Comparison of ENCODE assay signal across 10 cellular contexts in the genomic region with DNA sequence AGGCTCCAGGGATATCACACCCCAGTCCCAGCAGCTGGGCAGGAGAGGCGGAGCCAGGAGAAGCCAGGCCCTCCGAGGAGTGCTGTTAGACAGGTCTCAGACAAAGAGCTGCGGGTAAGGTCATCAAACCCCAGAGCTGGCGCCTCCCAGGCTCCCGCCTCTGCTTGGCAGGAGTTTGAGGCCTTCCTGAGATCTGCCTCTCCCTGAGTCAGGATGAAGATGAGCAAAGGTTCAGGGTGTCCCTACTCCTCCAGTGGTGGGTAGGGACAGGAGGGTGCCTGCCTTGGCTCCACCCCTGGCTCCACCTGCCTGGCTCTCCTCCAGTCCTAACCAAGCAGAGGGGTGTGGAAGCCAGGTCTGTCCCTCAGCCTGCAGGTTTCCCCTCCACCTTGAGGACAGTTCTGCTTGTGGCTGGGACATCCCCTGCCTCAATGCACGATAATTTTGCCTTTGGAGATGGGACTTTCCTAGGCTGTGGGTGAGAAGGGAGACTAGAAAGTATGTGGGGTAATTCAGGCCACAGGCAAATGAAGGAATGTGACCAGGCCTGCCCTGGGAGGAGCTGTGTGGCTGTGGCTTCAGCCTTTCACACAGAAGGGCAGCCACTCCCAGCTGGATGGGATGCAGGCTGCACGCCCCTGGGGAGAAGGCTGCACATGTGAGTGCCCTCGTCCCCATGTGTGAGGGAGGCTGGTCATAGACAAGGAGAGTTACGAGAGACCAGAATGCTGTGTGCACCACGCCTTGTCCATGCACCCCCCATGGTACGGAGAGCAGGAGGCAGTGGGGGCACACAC. TPM values are rescaled to one million over a fixed set of nuclear protein-coding genes. Genes with fewer than 3 reads are reported as not detected.
DNase-seq lines count a peak whose midpoint lies in the region; ATAC-seq and TF ChIP-seq lines count a peak whose summit lies in the region.
"Had no signal": no experiment of that assay in that cellular context is flagged by ENCODE, and none has a peak within 500 bp of the region (broad histone marks: within the 10 kb centered on the region; RNA-seq: fewer than 3 reads in every experiment).

No MANE protein-coding gene starts in this region.

- ATAC-seq in GM18868 (IDR thresholded peaks at IDR 0.05; ENCODE audit: unreplicated experiment) (peak; percentile 73), HG03280 (IDR thresholded peaks at IDR 0.05; ENCODE audit: unreplicated experiment) (peak; percentile 62), sciatic nerve (peak; percentile 41)

- no peaks in the 10 kb centered on the region for H3K36me3 ChIP-seq in ACC112 (ENCODE audit: insufficient read depth, low read length)
- no peaks in the 10 kb centered on the region for H3K36me3 ChIP-seq in colonic mucosa
- H3K36me3 ChIP-seq in ovary: no peaks in the 10 kb centered on the region

- no peak for TF ChIP-seq POLR2A in ovary (IDR thresholded peaks at IDR 0.05)

- no peak overlapping the region for H2AFZ ChIP-seq in ACC112 (ENCODE audit: low read length, unreplicated experiment)

- TF ChIP-seq CTCF in colonic mucosa (IDR thresholded peaks at IDR 0.05) (no peak), ovary (IDR thresholded peaks at IDR 0.05) (no peak)

- TF ChIP-seq EP300 in ovary (IDR thresholded peaks at IDR 0.05): no peak

- DNase-seq in colonic mucosa (peak; percentile 92), sciatic nerve (ENCODE audit: low spot score) (no peak), Kasumi-1 (lab: John Stamatoyannopoulos, UW) (no peak), NCI-H524 (lab: John Stamatoyannopoulos, UW) (no peak), ovary (no peak)
- DNase-seq: activated T-cell treated with anti-CD3 and anti-CD28 coated beads, Interleukin-2, amount 50 U/mL, for 4 hours had no signal

- H3K9ac ChIP-seq in colonic mucosa (ENCODE audit: low read depth in 2 of 2, low read length in 2 of 2): peak overlapping the region; percentile 31 to 92

- intact Hi-C loops in colonic mucosa (cut with DNase I): no loop called here
- intact Hi-C loops in sciatic nerve (cut with DNase I): no loop called here
- intact Hi-C loops in ovary (cut with DNase I): no loop called here

- 81 to 87% (median 84%) methylated on average over 11 of the region's 11 CpGs for WGBS in ovary, 3 donors

- H3K27ac ChIP-seq in ACC112 (ENCODE audit: low read depth, low read length) (peak overlapping the region; percentile 35; the same call in 1 of the 2 replicates), colonic mucosa (peak overlapping the region; percentile 89), ovary (no peak overlapping the region)

- H3K9me3 ChIP-seq in colonic mucosa (no peaks in the 10 kb centered on the region), ovary (no peaks in the 10 kb centered on the region)

- peaks cover 25% of the 10 kb centered on the region for H3K4me1 ChIP-seq in ACC112 (ENCODE audit: control insufficient read depth, insufficient read depth, low read length, unreplicated experiment)
- peaks cover 13% of the 10 kb centered on the region for H3K4me1 ChIP-seq in colonic mucosa
- H3K4me1 ChIP-seq in ovary (ENCODE audit: insufficient read depth): peaks cover 3% of the 10 kb centered on the region

- H3K79me2 ChIP-seq in ACC112 (ENCODE audit: control insufficient read depth, insufficient read depth, low read length, unreplicated experiment): no peaks in the 10 kb centered on the region

- H3K27me3 ChIP-seq in ACC112 (ENCODE audit: insufficient read depth, low read length) (peaks cover 17% of the 10 kb centered on the region), colonic mucosa (no peaks in the 10 kb centered on the region), ovary (no peaks in the 10 kb centered on the region)

- H3K4me3 ChIP-seq in ACC112 (ENCODE audit: low read depth, low read length): no peak overlapping the region
- H3K4me3 ChIP-seq in colonic mucosa: peak overlapping the region; percentile 19
- no peak overlapping the region for H3K4me3 ChIP-seq in ovary

RNA-seq across cellular contexts. Expression of a gene that starts 2.2 kb away (rescaled TPM):
- total RNA-seq in colonic mucosa: 100 to 1,000 TPM; 107 to 123 TPM
- total RNA-seq in sciatic nerve: 5.2 TPM
- 1 to 10 TPM in 1 of 7 donors, under 1 TPM in 5, not detected in 1; 0.17 to 1.7 (median 0.51) TPM for total RNA-seq in ovary
- polyA plus RNA-seq in ovary: under 1 TPM in 1 of 2 donors, not detected in 1; 0.13 TPM
- total RNA-seq: activated T-cell treated with anti-CD3 and anti-CD28 coated beads, Interleukin-2, amount 50 U/mL, for 4 hours had no signal
- polyA plus RNA-seq: neural cell had no signal

RNA-seq across cellular contexts. Expression of a gene that starts 29.1 kb away (rescaled TPM):
- total RNA-seq in colonic mucosa (100 to 1,000 TPM; 116 to 164 TPM), sciatic nerve (215 TPM), ovary (100 to 1,000 TPM; 116 to 274 (median 179) TPM)
- 100 to 1,000 TPM in 1 of 2 donors, 10 to 100 TPM in 1; 92.8 to 230 TPM for polyA plus RNA-seq in ovary

Comparison
In these comparisons a context has a peak if more than half of its experiments do, and no peak if none do; other contexts are left out.
1. H3K27ac ChIP-seq: peak in ACC112 (single experiment) and colonic mucosa (single experiment); none in ovary (0 of 2).
2. RNA of a gene that starts 2.2 kb away (total RNA-seq): 107 to 123 TPM in colonic mucosa; 5.2 TPM in sciatic nerve (single experiment) and 0.17 to 1.7 TPM in ovary; every median in the first group is over 10 times any median in the second.
3. Peak in every context shown above with its lines, with median percentiles within 50 percentile points of each other: ATAC-seq.